3 cellular contexts compared by ENCODE assay signal in the genomic region with DNA sequence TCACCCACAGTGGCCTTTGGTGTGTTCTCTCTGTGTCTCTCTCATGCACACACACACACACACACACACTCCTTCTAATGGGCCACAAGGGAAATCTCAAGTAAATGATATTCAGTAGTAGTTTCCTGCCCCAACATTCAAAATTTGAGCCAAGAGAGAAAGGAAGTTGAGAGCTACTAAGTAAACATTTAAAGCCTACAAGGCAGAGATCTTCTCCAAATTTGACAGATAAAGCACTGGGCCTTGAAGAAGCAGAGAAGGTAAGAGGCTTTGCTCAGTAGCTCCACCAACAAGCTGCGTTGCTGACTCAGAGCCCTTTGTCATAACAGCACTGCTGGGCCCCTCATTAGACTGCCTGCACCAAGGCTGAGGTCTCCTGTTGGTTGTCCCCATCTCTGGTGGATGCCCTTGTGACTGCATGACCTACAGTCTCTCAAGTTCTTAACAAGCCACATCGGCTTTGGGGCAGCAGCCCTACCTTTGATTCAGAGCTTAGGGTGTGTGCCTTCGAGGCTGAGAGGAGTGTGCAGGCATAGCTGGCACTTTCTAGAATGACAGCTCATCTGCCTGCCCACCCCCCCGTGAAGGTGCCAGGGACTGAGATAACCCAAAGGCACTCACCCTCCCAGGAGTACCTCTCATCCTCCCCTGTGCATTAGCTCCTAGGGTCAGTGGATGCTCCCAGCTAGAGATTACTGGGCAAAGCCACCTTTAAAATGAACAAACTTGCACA.
TF ChIP-seq lines count a peak whose summit lies in the region.

No MANE protein-coding gene starts in this region.

TF ChIP-seq in SK-N-SH treated with all-trans-retinoic acid at 6 μM for 48 hours, 23 proteins besides CTCF, POLR2A, EP300 and RAD21 (continues in another document):
- TF ChIP-seq, protein P1, sequence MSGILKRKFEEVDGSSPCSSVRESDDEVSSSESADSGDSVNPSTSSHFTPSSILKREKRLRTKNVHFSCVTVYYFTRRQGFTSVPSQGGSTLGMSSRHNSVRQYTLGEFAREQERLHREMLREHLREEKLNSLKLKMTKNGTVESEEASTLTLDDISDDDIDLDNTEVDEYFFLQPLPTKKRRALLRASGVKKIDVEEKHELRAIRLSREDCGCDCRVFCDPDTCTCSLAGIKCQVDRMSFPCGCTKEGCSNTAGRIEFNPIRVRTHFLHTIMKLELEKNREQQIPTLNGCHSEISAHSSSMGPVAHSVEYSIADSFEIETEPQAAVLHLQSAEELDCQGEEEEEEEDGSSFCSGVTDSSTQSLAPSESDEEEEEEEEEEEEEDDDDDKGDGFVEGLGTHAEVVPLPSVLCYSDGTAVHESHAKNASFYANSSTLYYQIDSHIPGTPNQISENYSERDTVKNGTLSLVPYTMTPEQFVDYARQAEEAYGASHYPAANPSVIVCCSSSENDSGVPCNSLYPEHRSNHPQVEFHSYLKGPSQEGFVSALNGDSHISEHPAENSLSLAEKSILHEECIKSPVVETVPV (CRISPR knock-in tag; IDR thresholded peaks at IDR 0.05), result no peak
- no peak for TF ChIP-seq ZNF70 (CRISPR knock-in tag; IDR thresholded peaks at IDR 0.05)
- TF ChIP-seq TCF4 (CRISPR knock-in tag; IDR thresholded peaks at IDR 0.05; ENCODE audit: borderline replicate concordance), result no peak
- TF ChIP-seq SNAI2 (CRISPR knock-in tag; IDR thresholded peaks at IDR 0.05), result no peak
- no peak for TF ChIP-seq RARB (CRISPR knock-in tag; IDR thresholded peaks at IDR 0.05)
- no peak for TF ChIP-seq ZNF565 (CRISPR knock-in tag; conservative IDR thresholded peaks at IDR 0.05; ENCODE audit: low read depth)
- no peak for TF ChIP-seq BACH2 (CRISPR knock-in tag; IDR thresholded peaks at IDR 0.05; ENCODE audit: borderline replicate concordance)
- no peak for TF ChIP-seq ZFP30 (CRISPR knock-in tag; IDR thresholded peaks at IDR 0.05)
- TF ChIP-seq, protein P2, sequence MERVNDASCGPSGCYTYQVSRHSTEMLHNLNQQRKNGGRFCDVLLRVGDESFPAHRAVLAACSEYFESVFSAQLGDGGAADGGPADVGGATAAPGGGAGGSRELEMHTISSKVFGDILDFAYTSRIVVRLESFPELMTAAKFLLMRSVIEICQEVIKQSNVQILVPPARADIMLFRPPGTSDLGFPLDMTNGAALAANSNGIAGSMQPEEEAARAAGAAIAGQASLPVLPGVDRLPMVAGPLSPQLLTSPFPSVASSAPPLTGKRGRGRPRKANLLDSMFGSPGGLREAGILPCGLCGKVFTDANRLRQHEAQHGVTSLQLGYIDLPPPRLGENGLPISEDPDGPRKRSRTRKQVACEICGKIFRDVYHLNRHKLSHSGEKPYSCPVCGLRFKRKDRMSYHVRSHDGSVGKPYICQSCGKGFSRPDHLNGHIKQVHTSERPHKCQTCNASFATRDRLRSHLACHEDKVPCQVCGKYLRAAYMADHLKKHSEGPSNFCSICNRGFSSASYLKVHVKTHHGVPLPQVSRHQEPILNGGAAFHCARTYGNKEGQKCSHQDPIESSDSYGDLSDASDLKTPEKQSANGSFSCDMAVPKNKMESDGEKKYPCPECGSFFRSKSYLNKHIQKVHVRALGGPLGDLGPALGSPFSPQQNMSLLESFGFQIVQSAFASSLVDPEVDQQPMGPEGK (CRISPR knock-in tag; IDR thresholded peaks at IDR 0.05; ENCODE audit: borderline replicate concordance), result no peak
- TF ChIP-seq, protein P3, sequence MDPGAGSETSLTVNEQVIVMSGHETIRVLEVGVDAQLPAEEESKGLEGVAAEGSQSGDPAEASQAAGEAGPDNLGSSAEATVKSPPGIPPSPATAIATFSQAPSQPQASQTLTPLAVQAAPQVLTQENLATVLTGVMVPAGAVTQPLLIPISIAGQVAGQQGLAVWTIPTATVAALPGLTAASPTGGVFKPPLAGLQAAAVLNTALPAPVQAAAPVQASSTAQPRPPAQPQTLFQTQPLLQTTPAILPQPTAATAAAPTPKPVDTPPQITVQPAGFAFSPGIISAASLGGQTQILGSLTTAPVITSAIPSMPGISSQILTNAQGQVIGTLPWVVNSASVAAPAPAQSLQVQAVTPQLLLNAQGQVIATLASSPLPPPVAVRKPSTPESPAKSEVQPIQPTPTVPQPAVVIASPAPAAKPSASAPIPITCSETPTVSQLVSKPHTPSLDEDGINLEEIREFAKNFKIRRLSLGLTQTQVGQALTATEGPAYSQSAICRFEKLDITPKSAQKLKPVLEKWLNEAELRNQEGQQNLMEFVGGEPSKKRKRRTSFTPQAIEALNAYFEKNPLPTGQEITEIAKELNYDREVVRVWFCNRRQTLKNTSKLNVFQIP (CRISPR knock-in tag; IDR thresholded peaks at IDR 0.05; ENCODE audit: borderline replicate concordance, low read depth), result no peak
- no peak for TF ChIP-seq ESRRG (CRISPR knock-in tag; IDR thresholded peaks at IDR 0.05)

TF ChIP-seq in SK-N-SH, 30 proteins besides CTCF, POLR2A, EP300 and RAD21 (continued from another document):
- TF ChIP-seq, protein P4, sequence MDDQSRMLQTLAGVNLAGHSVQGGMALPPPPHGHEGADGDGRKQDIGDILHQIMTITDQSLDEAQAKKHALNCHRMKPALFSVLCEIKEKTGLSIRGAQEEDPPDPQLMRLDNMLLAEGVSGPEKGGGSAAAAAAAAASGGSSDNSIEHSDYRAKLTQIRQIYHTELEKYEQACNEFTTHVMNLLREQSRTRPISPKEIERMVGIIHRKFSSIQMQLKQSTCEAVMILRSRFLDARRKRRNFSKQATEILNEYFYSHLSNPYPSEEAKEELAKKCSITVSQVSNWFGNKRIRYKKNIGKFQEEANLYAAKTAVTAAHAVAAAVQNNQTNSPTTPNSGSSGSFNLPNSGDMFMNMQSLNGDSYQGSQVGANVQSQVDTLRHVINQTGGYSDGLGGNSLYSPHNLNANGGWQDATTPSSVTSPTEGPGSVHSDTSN (IDR thresholded peaks at IDR 0.05), result no peak
- TF ChIP-seq, protein P5, sequence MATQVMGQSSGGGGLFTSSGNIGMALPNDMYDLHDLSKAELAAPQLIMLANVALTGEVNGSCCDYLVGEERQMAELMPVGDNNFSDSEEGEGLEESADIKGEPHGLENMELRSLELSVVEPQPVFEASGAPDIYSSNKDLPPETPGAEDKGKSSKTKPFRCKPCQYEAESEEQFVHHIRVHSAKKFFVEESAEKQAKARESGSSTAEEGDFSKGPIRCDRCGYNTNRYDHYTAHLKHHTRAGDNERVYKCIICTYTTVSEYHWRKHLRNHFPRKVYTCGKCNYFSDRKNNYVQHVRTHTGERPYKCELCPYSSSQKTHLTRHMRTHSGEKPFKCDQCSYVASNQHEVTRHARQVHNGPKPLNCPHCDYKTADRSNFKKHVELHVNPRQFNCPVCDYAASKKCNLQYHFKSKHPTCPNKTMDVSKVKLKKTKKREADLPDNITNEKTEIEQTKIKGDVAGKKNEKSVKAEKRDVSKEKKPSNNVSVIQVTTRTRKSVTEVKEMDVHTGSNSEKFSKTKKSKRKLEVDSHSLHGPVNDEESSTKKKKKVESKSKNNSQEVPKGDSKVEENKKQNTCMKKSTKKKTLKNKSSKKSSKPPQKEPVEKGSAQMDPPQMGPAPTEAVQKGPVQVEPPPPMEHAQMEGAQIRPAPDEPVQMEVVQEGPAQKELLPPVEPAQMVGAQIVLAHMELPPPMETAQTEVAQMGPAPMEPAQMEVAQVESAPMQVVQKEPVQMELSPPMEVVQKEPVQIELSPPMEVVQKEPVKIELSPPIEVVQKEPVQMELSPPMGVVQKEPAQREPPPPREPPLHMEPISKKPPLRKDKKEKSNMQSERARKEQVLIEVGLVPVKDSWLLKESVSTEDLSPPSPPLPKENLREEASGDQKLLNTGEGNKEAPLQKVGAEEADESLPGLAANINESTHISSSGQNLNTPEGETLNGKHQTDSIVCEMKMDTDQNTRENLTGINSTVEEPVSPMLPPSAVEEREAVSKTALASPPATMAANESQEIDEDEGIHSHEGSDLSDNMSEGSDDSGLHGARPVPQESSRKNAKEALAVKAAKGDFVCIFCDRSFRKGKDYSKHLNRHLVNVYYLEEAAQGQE (IDR thresholded peaks at IDR 0.05; ENCODE audit: low read depth, low read length), result no peak
- TF ChIP-seq NRF1 (IDR thresholded peaks at IDR 0.05; ENCODE audit: low read depth, low read length) (no peak), RXRA (IDR thresholded peaks at IDR 0.05; ENCODE audit: borderline replicate concordance, low read depth) (no peak), MEF2A (IDR thresholded peaks at IDR 0.05; ENCODE audit: borderline replicate concordance, low read depth) (no peak), TEAD4 (IDR thresholded peaks at IDR 0.05; ENCODE audit: borderline replicate concordance, insufficient read depth) (no peak)
- TF ChIP-seq, protein P6, sequence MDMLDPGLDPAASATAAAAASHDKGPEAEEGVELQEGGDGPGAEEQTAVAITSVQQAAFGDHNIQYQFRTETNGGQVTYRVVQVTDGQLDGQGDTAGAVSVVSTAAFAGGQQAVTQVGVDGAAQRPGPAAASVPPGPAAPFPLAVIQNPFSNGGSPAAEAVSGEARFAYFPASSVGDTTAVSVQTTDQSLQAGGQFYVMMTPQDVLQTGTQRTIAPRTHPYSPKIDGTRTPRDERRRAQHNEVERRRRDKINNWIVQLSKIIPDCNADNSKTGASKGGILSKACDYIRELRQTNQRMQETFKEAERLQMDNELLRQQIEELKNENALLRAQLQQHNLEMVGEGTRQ (IDR thresholded peaks at IDR 0.05; ENCODE audit: borderline replicate concordance, low read depth, low read length), result no peak

TF ChIP-seq in HEK293, 187 proteins besides CTCF, POLR2A, EP300 and RAD21:
- TF ChIP-seq, protein P7, sequence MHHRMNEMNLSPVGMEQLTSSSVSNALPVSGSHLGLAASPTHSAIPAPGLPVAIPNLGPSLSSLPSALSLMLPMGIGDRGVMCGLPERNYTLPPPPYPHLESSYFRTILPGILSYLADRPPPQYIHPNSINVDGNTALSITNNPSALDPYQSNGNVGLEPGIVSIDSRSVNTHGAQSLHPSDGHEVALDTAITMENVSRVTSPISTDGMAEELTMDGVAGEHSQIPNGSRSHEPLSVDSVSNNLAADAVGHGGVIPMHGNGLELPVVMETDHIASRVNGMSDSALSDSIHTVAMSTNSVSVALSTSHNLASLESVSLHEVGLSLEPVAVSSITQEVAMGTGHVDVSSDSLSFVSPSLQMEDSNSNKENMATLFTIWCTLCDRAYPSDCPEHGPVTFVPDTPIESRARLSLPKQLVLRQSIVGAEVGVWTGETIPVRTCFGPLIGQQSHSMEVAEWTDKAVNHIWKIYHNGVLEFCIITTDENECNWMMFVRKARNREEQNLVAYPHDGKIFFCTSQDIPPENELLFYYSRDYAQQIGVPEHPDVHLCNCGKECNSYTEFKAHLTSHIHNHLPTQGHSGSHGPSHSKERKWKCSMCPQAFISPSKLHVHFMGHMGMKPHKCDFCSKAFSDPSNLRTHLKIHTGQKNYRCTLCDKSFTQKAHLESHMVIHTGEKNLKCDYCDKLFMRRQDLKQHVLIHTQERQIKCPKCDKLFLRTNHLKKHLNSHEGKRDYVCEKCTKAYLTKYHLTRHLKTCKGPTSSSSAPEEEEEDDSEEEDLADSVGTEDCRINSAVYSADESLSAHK (tag by site-specific recombination; IDR thresholded peaks at IDR 0.05), result no peak
- TF ChIP-seq ZNF202 (tag by site-specific recombination; IDR thresholded peaks at IDR 0.05; ENCODE audit: borderline replicate concordance) (no peak), ZNF701 (tag by site-specific recombination; IDR thresholded peaks at IDR 0.05) (no peak), ZNF433 (tag by site-specific recombination; IDR thresholded peaks at IDR 0.05; ENCODE audit: low read depth) (no peak)
- TF ChIP-seq, protein P8, sequence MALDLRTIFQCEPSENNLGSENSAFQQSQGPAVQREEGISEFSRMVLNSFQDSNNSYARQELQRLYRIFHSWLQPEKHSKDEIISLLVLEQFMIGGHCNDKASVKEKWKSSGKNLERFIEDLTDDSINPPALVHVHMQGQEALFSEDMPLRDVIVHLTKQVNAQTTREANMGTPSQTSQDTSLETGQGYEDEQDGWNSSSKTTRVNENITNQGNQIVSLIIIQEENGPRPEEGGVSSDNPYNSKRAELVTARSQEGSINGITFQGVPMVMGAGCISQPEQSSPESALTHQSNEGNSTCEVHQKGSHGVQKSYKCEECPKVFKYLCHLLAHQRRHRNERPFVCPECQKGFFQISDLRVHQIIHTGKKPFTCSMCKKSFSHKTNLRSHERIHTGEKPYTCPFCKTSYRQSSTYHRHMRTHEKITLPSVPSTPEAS (tag by site-specific recombination; IDR thresholded peaks at IDR 0.05), result 0 out of 2 replicates have a peak, but pooled peaks have one; percentile 19
